ENCODE assay signal across 20 cellular contexts in genomic region chr16:79532785-79533184, GRCh38.
DNase-seq lines count a peak whose midpoint lies in the region; ATAC-seq and TF ChIP-seq lines count a peak whose summit lies in the region.
"Had no signal": no experiment of that assay in that cellular context is flagged by ENCODE, and none has a peak within 500 bp of the region (broad histone marks: within the 10 kb centered on the region; RNA-seq: fewer than 3 reads in every experiment).

No MANE protein-coding gene starts in this region.

- in situ Hi-C loops in mammary epithelial cell (cut with MboI; ENCODE audit: low sequenced_read_pairs in 2 of 2) = no loop called here

- no peaks in the 10 kb centered on the region for H3K36me3 Mint-ChIP-seq in MCF 10A (ENCODE audit: insufficient read depth, unreplicated experiment)
- H3K36me3 Mint-ChIP-seq: CD14-positive monocyte; CD8-positive, alpha-beta memory T cell had no signal

- no peak overlapping the region for H3K27ac ChIP-seq in breast epithelium
- H3K27ac ChIP-seq in mammary epithelial cell (ENCODE audit: insufficient read depth, low read depth, low read length) = no peak overlapping the region
- H3K27ac ChIP-seq in psoas muscle = peak overlapping the region; percentile 89
- H3K27ac ChIP-seq in testis = no peak overlapping the region
- H3K27ac ChIP-seq: 22Rv1 had no signal

- H3K4me1 Mint-ChIP-seq in MCF 10A (ENCODE audit: insufficient read depth, unreplicated experiment) = peaks cover 9% of the 10 kb centered on the region
- H3K4me1 Mint-ChIP-seq: CD8-positive, alpha-beta memory T cell had no signal

- H3K9me3 ChIP-seq in breast epithelium = no peaks in the 10 kb centered on the region
- H3K9me3 ChIP-seq in mammary epithelial cell (replicated peaks; ENCODE audit: insufficient read depth, low read length) = no peaks in the 10 kb centered on the region
- H3K9me3 ChIP-seq in psoas muscle = no peaks in the 10 kb centered on the region
- no peaks in the 10 kb centered on the region for H3K9me3 ChIP-seq in testis
- H3K9me3 ChIP-seq: BE2C, SK-N-SH had no signal

- H3K27ac Mint-ChIP-seq in MCF 10A (ENCODE audit: low read depth, unreplicated experiment) = no peak overlapping the region
- H3K27ac Mint-ChIP-seq: CD14-positive monocyte; CD8-positive, alpha-beta memory T cell had no signal

- no peak overlapping the region for H3K4me2 ChIP-seq in mammary epithelial cell (ENCODE audit: insufficient read depth, low read depth, low read length)
- H3K4me2 ChIP-seq: SK-N-SH had no signal

- no peaks in the 10 kb centered on the region for H3K4me1 ChIP-seq in breast epithelium
- H3K4me1 ChIP-seq in mammary epithelial cell (ENCODE audit: insufficient read depth, low read length) = peaks cover 4% of the 10 kb centered on the region
- peaks cover 43% of the 10 kb centered on the region for H3K4me1 ChIP-seq in psoas muscle
- peaks cover 8% of the 10 kb centered on the region for H3K4me1 ChIP-seq in testis
- H3K4me1 ChIP-seq: BE2C had no signal

- POLR2A ChIA-PET in MCF 10A (lab: Yijun Ruan, JAX) = interaction anchor here (0.5 to 0.7 kb wide), 2 partner anchors 17 to 856 kb away, joined by 3 read pairs; no protein-coding TSS in a partner anchor

- TF ChIP-seq POLR2A in breast epithelium (IDR thresholded peaks at IDR 0.05) (no peak), testis (IDR thresholded peaks at IDR 0.05) (no peak)

- CTCF ChIA-PET in MCF 10A (lab: Yijun Ruan, JAX) (no interaction called here), mammary epithelial cell (lab: Charles Lee; ENCODE audit: low non-redundant PET) (no interaction called here)

- no peaks in the 10 kb centered on the region for H3K79me2 ChIP-seq in mammary epithelial cell (ENCODE audit: insufficient read depth, low read length)

- dilution Hi-C loops in mammary epithelial cell (cut with HindIII; ENCODE audit: low sequenced_read_pairs) = no loop called here

- H3K9me3 Mint-ChIP-seq in MCF 10A (ENCODE audit: unreplicated experiment) = no peaks in the 10 kb centered on the region

- H3K4me3 ChIP-seq in breast epithelium (no peak overlapping the region), mammary epithelial cell (replicated peaks in 1 of 3; ENCODE audit: insufficient read depth in 1 of 3, low read depth in 2 of 3, low read length in 3 of 3) (no peak overlapping the region), psoas muscle (no peak overlapping the region), testis (no peak overlapping the region)

- peaks cover 7% of the 10 kb centered on the region for H3K27me3 Mint-ChIP-seq in MCF 10A (ENCODE audit: insufficient read depth, unreplicated experiment)

- no peak overlapping the region for H2AFZ ChIP-seq in mammary epithelial cell (ENCODE audit: low read depth, low read length)

- H3K27me3 ChIP-seq in breast epithelium (no peaks in the 10 kb centered on the region), mammary epithelial cell (ENCODE audit: insufficient read depth, low read length) (peaks cover 3% of the 10 kb centered on the region), psoas muscle (ENCODE audit: insufficient read depth in 3 of 3, low read length in 2 of 3) (no peaks in the 10 kb centered on the region), testis (no peaks in the 10 kb centered on the region)
- H3K27me3 ChIP-seq: BE2C had no signal

- intact Hi-C loops in MCF 10A (cut with micrococcal nuclease) = no loop called here
- intact Hi-C loops in breast epithelium (cut with DNase I; ENCODE audit: low total_unique reads) = no loop called here
- intact Hi-C loops in mammary epithelial cell (cut with micrococcal nuclease) = no loop called here
- intact Hi-C loops in psoas muscle (cut with DNase I) = loop anchor here in 1 of 2 donors (1.0 kb wide), 1 partner anchor 69 kb away; no protein-coding TSS in a partner anchor
- intact Hi-C loops in testis (cut with DNase I; ENCODE audit: low total_unique reads) = no loop called here
- intact Hi-C loops in posterior cingulate gyrus (cut with DNase I) = no loop called here

- DNase-seq in MCF 10A (ENCODE audit: unreplicated experiment) = peak; percentile 43
- no peak for DNase-seq in breast epithelium (ENCODE audit: low spot score in 2 of 2)
- DNase-seq in LHCN-M2 (ENCODE audit: low read depth) = peak; percentile 8
- peak; percentile 9 for DNase-seq in mammary epithelial cell
- peak; percentile 31 to 77 for DNase-seq in psoas muscle
- DNase-seq in testis = no peak
- no peak for DNase-seq in posterior cingulate gyrus
- no peak for DNase-seq in NCI-H510A (lab: John Stamatoyannopoulos, UW)
- DNase-seq: ACHN; BE2C; Calu3; CD8-positive, alpha-beta memory T cell; DMS79 treated with DMSO at 0.1 percent for 48 hours; GF-D8; NCI-H1105 treated with DMSO at 0.1 percent for 48 hours; NCI-H2029; NCI-H69; SK-N-SH had no signal

- H3K9ac ChIP-seq in mammary epithelial cell (ENCODE audit: insufficient read depth, low read length) = no peak overlapping the region
- H3K9ac ChIP-seq: SK-N-SH had no signal

- H4K20me1 ChIP-seq in mammary epithelial cell (ENCODE audit: insufficient read depth, low read length) = no peaks in the 10 kb centered on the region

- H3K36me3 ChIP-seq in breast epithelium (no peaks in the 10 kb centered on the region), mammary epithelial cell (ENCODE audit: insufficient read depth, low read length) (no peaks in the 10 kb centered on the region), psoas muscle (ENCODE audit: insufficient read depth in 1 of 2, low read depth in 1 of 2) (no peaks in the 10 kb centered on the region), testis (ENCODE audit: low read depth, missing control alignments) (no peaks in the 10 kb centered on the region)
- H3K36me3 ChIP-seq: BE2C had no signal

- TF ChIP-seq CTCF in MCF 10A (IDR thresholded peaks at IDR 0.05; ENCODE audit: unreplicated experiment) = no peak
- TF ChIP-seq CTCF in breast epithelium (IDR thresholded peaks at IDR 0.05) = no peak
- no peak for TF ChIP-seq CTCF in mammary epithelial cell (conservative IDR thresholded peaks at IDR 0.05 in 1 of 2, IDR thresholded peaks at IDR 0.05 in 1 of 2; ENCODE audit: extremely low read depth in 1 of 2, insufficient read depth in 1 of 2, low read depth in 1 of 2, low read length in 2 of 2)
- no peak for TF ChIP-seq CTCF in psoas muscle (IDR thresholded peaks at IDR 0.05)
- no peak for TF ChIP-seq CTCF in testis (IDR thresholded peaks at IDR 0.05)

- BruUV-seq in MCF 10A (replicated peaks; lab: Mats Ljungman, UMichigan) = no TSS peak
- BruUV-seq in mammary epithelial cell (replicated peaks; lab: Mats Ljungman, UMichigan) = no TSS peak

- no peak overlapping the region for H3K4me3 Mint-ChIP-seq in MCF 10A (ENCODE audit: unreplicated experiment)
- H3K4me3 Mint-ChIP-seq: CD14-positive monocyte; CD8-positive, alpha-beta memory T cell had no signal

- ATAC-seq in psoas muscle = peak; percentile 76 to 92 (median 87)

- 66% methylated on average over 5 of the region's 5 CpGs for WGBS in mammary epithelial cell (ENCODE audit: low coverage, missing lambda C conversion rate)
- WGBS in psoas muscle, 3 donors = 28 to 37% (median 30%) methylated on average over 5 of the region's 5 CpGs
- WGBS in testis, 2 donors = 61 to 70% methylated on average over 5 of the region's 5 CpGs

Comparison
In these comparisons a context has a peak if more than half of its experiments do, and no peak if none do; other contexts are left out.
1. DNase-seq: peak in MCF 10A (single experiment), LHCN-M2 (single experiment), mammary epithelial cell (single experiment) and psoas muscle (2 of 2); none in breast epithelium (0 of 2), testis (single experiment), posterior cingulate gyrus (0 of 10) and NCI-H510A (single experiment).